ENCODE assay signal across 18 cellular contexts in the genomic region with DNA sequence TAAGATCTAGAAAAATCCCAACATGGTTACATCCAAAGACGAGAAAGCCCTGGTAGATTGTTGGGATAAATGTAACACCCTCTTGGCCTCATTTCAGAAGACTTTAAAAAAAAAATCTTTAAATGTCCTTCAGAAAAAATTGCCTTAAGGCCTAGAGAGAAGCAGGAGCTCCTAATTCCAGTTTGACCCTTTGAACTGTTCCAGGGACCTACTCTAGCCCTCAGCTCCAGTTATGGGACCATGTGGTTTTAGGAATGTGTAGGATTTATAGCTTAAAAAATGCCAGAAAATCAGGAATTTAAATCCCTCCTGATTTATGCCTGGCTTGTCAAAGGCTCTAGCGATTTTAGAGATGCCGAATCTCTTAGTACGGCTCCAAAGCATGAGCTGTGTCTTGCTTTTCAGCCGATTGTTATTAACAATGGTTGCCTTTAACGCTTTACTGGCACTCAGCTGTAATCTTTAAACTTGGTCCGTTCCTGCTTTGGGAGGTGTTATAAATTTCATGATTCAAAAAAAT.
A peak's percentile ranks its signal among the peaks of the same experiment; 100 is the strongest.
DNase-seq lines count a peak whose midpoint lies in the region; ATAC-seq and TF ChIP-seq lines count a peak whose summit lies in the region.
"Had no signal": no experiment of that assay in that cellular context is flagged by ENCODE, and none has a peak within 500 bp of the region (broad histone marks: within the 10 kb centered on the region; RNA-seq: fewer than 3 reads in every experiment).

No MANE protein-coding gene starts in this region.

- DNase-seq in NCI-H345 treated with DMSO at 0.1 percent for 48 hours (lab: John Stamatoyannopoulos, UW; ENCODE audit: unreplicated experiment), result peak; percentile 31
- DNase-seq in NCI-H345 (lab: John Stamatoyannopoulos, UW), result no peak
- peak; percentile 95 for DNase-seq in cerebellar cortex (ENCODE audit: low spot score)
- no peak for DNase-seq in natural killer cell
- no peak for DNase-seq in activated CD4-positive, alpha-beta T cell treated with anti-CD3 and anti-CD28 coated beads, Interleukin-2, amount 10 ng/mL, durations not matched to agents 7 days and 5 days
- DNase-seq in activated CD4-positive, CD25-positive, alpha-beta regulatory T cell treated with anti-CD3 and anti-CD28 coated beads, Interleukin-2, amount 50 U/mL, for 72 hours, result no peak
- DNase-seq: activated CD8-positive, alpha-beta memory T cell treated with anti-CD3 and anti-CD28 coated beads for 24 hours; activated naive CD4-positive, alpha-beta T cell treated with anti-CD3 and anti-CD28 coated beads, Interleukin-2, amount 10 ng/mL, durations not matched to agents 7 days and 5 days; activated T-cell treated with anti-CD3 and anti-CD28 coated beads, Interleukin-2, amount 50 U/mL, for 72 hours; BE2C; effector memory CD8-positive, alpha-beta T cell; HFFc6; RPMI8226; stimulated activated CD4-positive, alpha-beta T cell treated with anti-CD3 and anti-CD28 coated beads, Interleukin-12 subunit alpha, Interleukin-12 subunit beta, amount 100 ng/mL, for 4 hours; T-helper 9 cell had no signal

- H3K4me1 Mint-ChIP-seq in nephron, result peaks cover 28% of the 10 kb centered on the region
- no peaks in the 10 kb centered on the region for H3K4me1 Mint-ChIP-seq in natural killer cell
- H3K4me1 Mint-ChIP-seq in activated CD4-positive, alpha-beta T cell treated with anti-CD3 and anti-CD28 coated beads, Interleukin-2, amount 10 ng/mL, durations not matched to agents 7 days and 5 days, result peaks cover 1% of the 10 kb centered on the region
- H3K4me1 Mint-ChIP-seq: activated naive CD4-positive, alpha-beta T cell treated with anti-CD3 and anti-CD28 coated beads, Interleukin-2, amount 10 ng/mL, durations not matched to agents 7 days and 5 days had no signal

- H3K4me3 Mint-ChIP-seq in nephron, result peak overlapping the region; percentile 0 to 37 (median 28)
- H3K4me3 Mint-ChIP-seq in natural killer cell, result no peak overlapping the region
- H3K4me3 Mint-ChIP-seq in activated CD4-positive, alpha-beta T cell treated with anti-CD3 and anti-CD28 coated beads, Interleukin-2, amount 10 ng/mL, durations not matched to agents 7 days and 5 days, result no peak overlapping the region
- H3K4me3 Mint-ChIP-seq: activated naive CD4-positive, alpha-beta T cell treated with anti-CD3 and anti-CD28 coated beads, Interleukin-2, amount 10 ng/mL, durations not matched to agents 7 days and 5 days; activated T-cell treated with anti-CD3 and anti-CD28 coated beads, Interleukin-2, amount 50 U/mL, for 72 hours; effector memory CD8-positive, alpha-beta T cell; HFFc6 had no signal

- H3K9me3 Mint-ChIP-seq in nephron (no peaks in the 10 kb centered on the region), natural killer cell (peaks cover 0 to 2% of the 10 kb centered on the region in 2 donors)
- no peaks in the 10 kb centered on the region for H3K9me3 Mint-ChIP-seq in activated CD4-positive, alpha-beta T cell treated with anti-CD3 and anti-CD28 coated beads, Interleukin-2, amount 10 ng/mL, durations not matched to agents 7 days and 5 days
- H3K9me3 Mint-ChIP-seq: activated naive CD4-positive, alpha-beta T cell treated with anti-CD3 and anti-CD28 coated beads, Interleukin-2, amount 10 ng/mL, durations not matched to agents 7 days and 5 days; activated T-cell treated with anti-CD3 and anti-CD28 coated beads, Interleukin-2, amount 50 U/mL, for 72 hours had no signal

- no peak for ATAC-seq in natural killer cell
- ATAC-seq in HG02885 (IDR thresholded peaks at IDR 0.05; ENCODE audit: poor library complexity, unreplicated experiment), result no peak
- ATAC-seq: A549; activated T-cell treated with anti-CD3 and anti-CD28 coated beads, Interleukin-2, amount 50 U/mL, for 72 hours; effector memory CD8-positive, alpha-beta T cell had no signal

- CTCF ChIA-PET in activated CD4-positive, alpha-beta T cell treated with anti-CD3 and anti-CD28 coated beads, Interleukin-2, amount 10 ng/mL, durations not matched to agents 7 days and 5 days (lab: Charles Lee), result interaction anchor here (0.7 kb wide), 1 partner anchor 104 kb away, joined by 3 read pairs; no protein-coding TSS in a partner anchor

- H3K27ac Mint-ChIP-seq in nephron (peak overlapping the region; percentile 87 to 96 (median 95)), natural killer cell (no peak overlapping the region)
- no peak overlapping the region for H3K27ac Mint-ChIP-seq in activated CD4-positive, alpha-beta T cell treated with anti-CD3 and anti-CD28 coated beads, Interleukin-2, amount 10 ng/mL, durations not matched to agents 7 days and 5 days
- H3K27ac Mint-ChIP-seq: activated naive CD4-positive, alpha-beta T cell treated with anti-CD3 and anti-CD28 coated beads, Interleukin-2, amount 10 ng/mL, durations not matched to agents 7 days and 5 days; activated T-cell treated with anti-CD3 and anti-CD28 coated beads, Interleukin-2, amount 50 U/mL, for 72 hours; effector memory CD8-positive, alpha-beta T cell; HFFc6 had no signal

- H3K27me3 Mint-ChIP-seq in nephron (ENCODE audit: low read depth) (no peaks in the 10 kb centered on the region), natural killer cell (ENCODE audit: low read depth in 2 of 2) (peaks cover 0 to 9% of the 10 kb centered on the region in 2 donors)
- peaks cover 3% of the 10 kb centered on the region for H3K27me3 Mint-ChIP-seq in activated CD4-positive, alpha-beta T cell treated with anti-CD3 and anti-CD28 coated beads, Interleukin-2, amount 10 ng/mL, durations not matched to agents 7 days and 5 days
- H3K27me3 Mint-ChIP-seq: activated naive CD4-positive, alpha-beta T cell treated with anti-CD3 and anti-CD28 coated beads, Interleukin-2, amount 10 ng/mL, durations not matched to agents 7 days and 5 days had no signal

- POLR2A ChIA-PET in activated CD4-positive, alpha-beta T cell treated with anti-CD3 and anti-CD28 coated beads, Interleukin-2, amount 10 ng/mL, durations not matched to agents 7 days and 5 days (lab: Charles Lee), result no interaction called here

- TF ChIP-seq CTCF in nephron (IDR thresholded peaks at IDR 0.05; ENCODE audit: unreplicated experiment in 3 of 3) (no peak), natural killer cell (IDR thresholded peaks at IDR 0.05) (no peak)

- intact Hi-C loops in natural killer cell (cut with micrococcal nuclease), result no loop called here

- H3K36me3 Mint-ChIP-seq in nephron (ENCODE audit: low read depth) (no peaks in the 10 kb centered on the region), natural killer cell (no peaks in the 10 kb centered on the region)
- H3K36me3 Mint-ChIP-seq in activated CD4-positive, alpha-beta T cell treated with anti-CD3 and anti-CD28 coated beads, Interleukin-2, amount 10 ng/mL, durations not matched to agents 7 days and 5 days (ENCODE audit: low read depth), result no peaks in the 10 kb centered on the region
- H3K36me3 Mint-ChIP-seq: activated naive CD4-positive, alpha-beta T cell treated with anti-CD3 and anti-CD28 coated beads, Interleukin-2, amount 10 ng/mL, durations not matched to agents 7 days and 5 days had no signal

Comparison
In these comparisons a context has a peak if more than half of its experiments do, and no peak if none do; other contexts are left out.
1. DNase-seq: peak in NCI-H345 treated with DMSO at 0.1 percent for 48 hours (single experiment) and cerebellar cortex (single experiment); none in NCI-H345 (single experiment), natural killer cell (single experiment), activated CD4-positive, alpha-beta T cell treated with anti-CD3 and anti-CD28 coated beads, Interleukin-2, amount 10 ng/mL, durations not matched to agents 7 days and 5 days (single experiment) and activated CD4-positive, CD25-positive, alpha-beta regulatory T cell treated with anti-CD3 and anti-CD28 coated beads, Interleukin-2, amount 50 U/mL, for 72 hours (single experiment).
2. H3K27ac Mint-ChIP-seq: peak in nephron (3 of 3); none in natural killer cell (0 of 2) and activated CD4-positive, alpha-beta T cell treated with anti-CD3 and anti-CD28 coated beads, Interleukin-2, amount 10 ng/mL, durations not matched to agents 7 days and 5 days (single experiment).
3. H3K4me3 Mint-ChIP-seq: peak in nephron (3 of 3); none in natural killer cell (single experiment) and activated CD4-positive, alpha-beta T cell treated with anti-CD3 and anti-CD28 coated beads, Interleukin-2, amount 10 ng/mL, durations not matched to agents 7 days and 5 days (single experiment).